ENCODE assay signal across 18 cellular contexts in genomic region chr20:14404515-14404914, GRCh38.
"Had no signal": no experiment of that assay in that cellular context is flagged by ENCODE, and none has a peak within 500 bp of the region (broad histone marks: within the 10 kb centered on the region; RNA-seq: fewer than 3 reads in every experiment).

No MANE protein-coding gene starts in this region.

- H3K4me3 Mint-ChIP-seq: mesothelial cell of epicardium; naive thymus-derived CD4-positive, alpha-beta T cell had no signal

- DNase-seq: dermis blood vessel endothelial cell; dorsolateral prefrontal cortex; effector CD4-positive, alpha-beta T cell; effector memory CD4-positive, alpha-beta T cell; foreskin keratinocyte; heart right ventricle; hippocampal formation; left cardiac atrium; left lung; left ventricle myocardium superior; lower lobe of right lung; naive thymus-derived CD4-positive, alpha-beta T cell had no signal

- H3K9me3 ChIP-seq: esophagus muscularis mucosa, gastroesophageal sphincter, heart right ventricle, left lung, lower lobe of right lung had no signal

- ATAC-seq: foreskin keratinocyte; gastroesophageal sphincter; heart right ventricle; left cardiac atrium; left lung; left ventricle myocardium superior; lower lobe of right lung; naive thymus-derived CD4-positive, alpha-beta T cell had no signal

- FAIRE-seq: endothelial cell of umbilical vein, keratinocyte had no signal

- H3K36me3 Mint-ChIP-seq: mesothelial cell of epicardium; naive thymus-derived CD4-positive, alpha-beta T cell had no signal

- H3K27me3 ChIP-seq: dorsolateral prefrontal cortex, esophagus muscularis mucosa, foreskin keratinocyte, gastroesophageal sphincter, heart right ventricle, left lung had no signal

- H3K9me3 Mint-ChIP-seq: mesothelial cell of epicardium had no signal

- H3K4me1 Mint-ChIP-seq: naive thymus-derived CD4-positive, alpha-beta T cell had no signal

- H3K27ac Mint-ChIP-seq: mesothelial cell of epicardium; naive thymus-derived CD4-positive, alpha-beta T cell had no signal

- H3K4me1 ChIP-seq: esophagus muscularis mucosa, gastroesophageal sphincter, heart right ventricle, left lung, lower lobe of right lung had no signal

- H3K27ac ChIP-seq: coronary artery, dorsolateral prefrontal cortex, esophagus muscularis mucosa, foreskin keratinocyte, gastroesophageal sphincter, heart right ventricle, left lung, lower lobe of right lung had no signal

- H3K4me3 ChIP-seq: coronary artery, dorsolateral prefrontal cortex, esophagus muscularis mucosa, gastroesophageal sphincter, heart right ventricle, left lung, lower lobe of right lung had no signal

- H3K27me3 Mint-ChIP-seq: naive thymus-derived CD4-positive, alpha-beta T cell had no signal

- H3K36me3 ChIP-seq: esophagus muscularis mucosa, gastroesophageal sphincter, heart right ventricle, left lung, lower lobe of right lung had no signal
